Comparison of ENCODE assay signal across 1 cellular context in genomic region chrX:63755892-63756291, GRCh38.
TF ChIP-seq lines count a peak whose summit lies in the region.

No MANE protein-coding gene starts in this region.

TF ChIP-seq in endothelial cell of umbilical vein, 7 proteins besides CTCF, POLR2A, EP300 and RAD21:
- no peak for TF ChIP-seq MYC (IDR thresholded peaks at IDR 0.05; ENCODE audit: low read depth, low read length)
- no peak for TF ChIP-seq EZH2 (IDR thresholded peaks at IDR 0.05; ENCODE audit: borderline replicate concordance, low read depth, low read length, severe bottlenecking)
- no peak for TF ChIP-seq MAX (IDR thresholded peaks at IDR 0.05; ENCODE audit: insufficient read depth, insufficient read length)
- no peak for TF ChIP-seq FOS (IDR thresholded peaks at IDR 0.05; ENCODE audit: borderline replicate concordance, insufficient read depth, low read length)
- no peak for TF ChIP-seq JUN (IDR thresholded peaks at IDR 0.05; ENCODE audit: borderline replicate concordance, insufficient read depth, insufficient read length, low read depth)
- no peak for TF ChIP-seq GATA2 (IDR thresholded peaks at IDR 0.05; ENCODE audit: insufficient read depth, insufficient read length, low read depth, low read length)
- TF ChIP-seq POLR2AphosphoS5 (IDR thresholded peaks at IDR 0.05; ENCODE audit: insufficient read depth, low read depth, low read length), result no peak
